In the genomic region with DNA sequence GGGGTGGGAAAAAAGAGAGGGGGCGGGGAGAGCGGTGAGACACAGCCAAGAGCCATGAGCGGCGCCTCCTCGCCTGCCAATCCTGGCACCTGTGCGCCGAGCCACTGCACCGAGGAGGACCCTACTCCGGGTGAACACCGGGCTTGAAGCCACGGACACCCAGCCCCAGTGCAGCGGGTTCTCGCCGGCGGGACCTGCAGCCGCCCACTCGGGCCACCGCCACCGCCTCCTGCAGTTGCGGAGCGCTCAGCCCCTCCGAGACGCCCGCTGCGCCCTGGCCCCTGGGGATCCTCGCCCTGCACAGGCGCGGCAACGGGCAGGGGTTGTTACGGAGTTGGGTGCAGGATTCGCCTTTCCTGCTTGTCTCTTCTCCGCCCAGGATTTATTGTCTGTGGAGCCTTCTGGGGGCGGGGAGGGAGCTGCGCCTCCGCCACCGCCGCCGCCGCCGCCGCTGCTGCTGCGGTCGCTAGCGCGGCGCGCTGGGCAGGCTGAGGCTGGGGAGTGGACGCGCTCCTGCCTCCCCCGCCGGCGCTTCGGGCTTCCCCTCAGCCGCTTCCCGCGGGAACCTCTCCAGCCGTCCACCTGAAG, we compare ENCODE assay signal across 1 cellular context.
TF ChIP-seq lines count a peak whose summit lies in the region.

A gene (plus strand): TSS at position 76 of the 588 bp plus-strand sequence. CDS start 718 bp downstream, outside the sequence.

TF ChIP-seq in liver, 16 proteins besides CTCF, POLR2A, EP300 and RAD21 (continued from another document):
- TF ChIP-seq RXRA (IDR thresholded peaks at IDR 0.05), result no peak
- TF ChIP-seq TAF1 (conservative IDR thresholded peaks at IDR 0.05), result no peak
